In genomic region chr3:160756907-160757623, GRCh38 we compare ENCODE assay signal across 8 cellular contexts. TPM values are rescaled to one million over a fixed set of nuclear protein-coding genes. Genes with fewer than 3 reads are reported as not detected.
A peak's percentile ranks its signal among the peaks of the same experiment; 100 is the strongest.
DNase-seq lines count a peak whose midpoint lies in the region; ATAC-seq, FAIRE-seq and TF ChIP-seq lines count a peak whose summit lies in the region.

No MANE protein-coding gene starts in this region.

- peak; percentile 59 for DNase-seq in DMS53 (lab: John Stamatoyannopoulos, UW)
- DNase-seq in NCI-H526 (lab: John Stamatoyannopoulos, UW), result peak; percentile 49 to 74
- DNase-seq in dorsolateral prefrontal cortex, result peak in 6 of 10 donors; percentile 17 to 45 (median 38)
- DNase-seq in ACHN, result no peak
- DNase-seq in RCC 7860 (ENCODE audit: low spot score), result no peak

- FAIRE-seq in RCC 7860 (lab: Jason Lieb, UNC), result no peak

- peaks cover 26% of the 10 kb centered on the region for H3K4me1 ChIP-seq in mucosa of stomach (ENCODE audit: control insufficient read depth, insufficient read depth, low read length)

- H3K27ac ChIP-seq in dorsolateral prefrontal cortex, result peak overlapping the region in 26 of 59 donors; percentile 1 to 98 (median 33)

- no peak for TF ChIP-seq CTCF in dorsolateral prefrontal cortex (IDR thresholded peaks at IDR 0.05 in 54 of 56, conservative IDR thresholded peaks at IDR 0.05 in 2 of 56; ENCODE audit: low read depth in 1 of 56, partially characterized antibody in 56 of 56)

- H3K36me3 ChIP-seq in mucosa of stomach (ENCODE audit: control insufficient read depth, insufficient read depth, low read length), result no peaks in the 10 kb centered on the region

- peak overlapping the region; percentile 69 to 98 (median 85) for H3K4me3 ChIP-seq in dorsolateral prefrontal cortex
- H3K4me3 ChIP-seq in mucosa of stomach (ENCODE audit: low read length), result peak overlapping the region; percentile 83

- ATAC-seq in GM19467 (IDR thresholded peaks at IDR 0.05; ENCODE audit: unreplicated experiment) (no peak), HG03175 (IDR thresholded peaks at IDR 0.05; ENCODE audit: unreplicated experiment) (no peak)

- intact Hi-C loops in dorsolateral prefrontal cortex (cut with DNase I), result loop anchor here (5.0 kb wide), 4 partner anchors 125 to 465 kb away; partner anchors contain the start of gene NMD3 (in 1 of the 2)

- in situ Hi-C loops in ACHN (cut with HindIII; ENCODE audit: low pct_ligation_motif_present, low pct_unique_long_range_greater_than_20kb, low sequenced_read_pairs), result no loop called here

- H3K9me3 ChIP-seq in mucosa of stomach (ENCODE audit: control insufficient read depth, low read length), result no peaks in the 10 kb centered on the region

- H3K27me3 ChIP-seq in dorsolateral prefrontal cortex (no peaks in the 10 kb centered on the region), mucosa of stomach (ENCODE audit: control insufficient read depth, insufficient read depth, low read length) (no peaks in the 10 kb centered on the region)

- H3K9ac ChIP-seq in mucosa of stomach (ENCODE audit: low read length), result peak overlapping the region; percentile 84

RNA-seq across cellular contexts. Expression of gene PPM1L, which starts 1.0 kb away (rescaled TPM):
- total RNA-seq in dorsolateral prefrontal cortex, result 100 to 1,000 TPM in 36 of 120 experiments, 10 to 100 TPM in 84; 46.9 to 128 (median 92.8) TPM

Comparison
In these comparisons a context has a peak if more than half of its experiments do, and no peak if none do; other contexts are left out.
1. DNase-seq: peak in DMS53 (single experiment), NCI-H526 (2 of 2) and dorsolateral prefrontal cortex (6 of 10); none in ACHN (single experiment) and RCC 7860 (single experiment).